In the genomic region with DNA sequence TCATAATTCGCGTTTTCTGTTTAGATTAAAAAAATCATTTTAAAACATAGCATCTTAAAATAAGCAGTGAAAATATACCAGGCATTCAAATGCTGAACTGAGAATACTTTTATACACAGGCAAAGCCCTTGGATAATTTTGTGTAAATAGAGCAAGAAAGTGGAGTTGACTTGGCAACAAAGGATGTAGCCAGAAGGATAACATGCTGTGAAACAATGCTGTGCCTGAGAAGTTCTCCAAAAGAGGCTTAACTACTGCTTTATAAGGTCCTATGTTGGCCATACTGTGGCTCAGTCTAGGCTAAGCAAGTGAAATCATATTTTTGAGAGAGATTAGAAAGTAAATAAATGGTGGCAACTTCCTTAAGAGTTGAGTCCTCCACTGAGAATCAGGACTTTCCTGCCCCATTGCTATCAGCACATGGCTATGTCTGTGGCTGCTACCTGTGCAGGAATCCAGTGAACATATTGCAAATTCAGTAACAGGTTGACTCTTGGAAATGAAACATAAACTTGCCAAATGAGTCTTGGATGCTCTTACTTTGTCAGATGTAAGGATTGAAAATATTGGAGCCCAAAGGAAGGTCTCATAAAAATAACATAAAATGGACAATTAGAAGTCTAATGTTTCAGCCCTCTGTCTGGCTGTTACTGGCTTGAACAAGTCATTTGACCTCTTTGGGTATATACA, we compare ENCODE assay signal across 29 cellular contexts.
"Had no signal": no experiment of that assay in that cellular context is flagged by ENCODE, and none has a peak within 500 bp of the region (broad histone marks: within the 10 kb centered on the region; RNA-seq: fewer than 3 reads in every experiment).

No MANE protein-coding gene starts in this region.

- ATAC-seq: left colon; left lung; lower lobe of right lung; natural killer cell; right lobe of liver; stimulated activated memory B cell treated with anti-CD40 and anti-IgM and Interleukin-4, amounts not matched to agents 10 μg/mL and 1 μg/mL and 100 μg/mL, for 72 hours; stimulated activated naive CD8-positive, alpha-beta T cell treated with anti-CD3 and anti-CD28 coated beads, Interleukin-15, amount 100 ng/mL, for 72 hours had no signal

- H3K9me3 ChIP-seq: left lung, lower lobe of right lung, right atrium auricular region, right lobe of liver, tibial nerve, uterus had no signal

- H3K27ac Mint-ChIP-seq: immature natural killer cell; mesothelial cell of epicardium; naive B cell; natural killer cell; nephron progenitor cell; progenitor cell of endocrine pancreas; stimulated activated memory B cell treated with anti-CD40 and anti-IgM and Interleukin-4, amounts not matched to agents 10 μg/mL and 1 μg/mL and 100 μg/mL, for 72 hours; stimulated activated naive CD8-positive, alpha-beta T cell treated with anti-CD3 and anti-CD28 coated beads, Interleukin-15, amount 100 ng/mL, for 72 hours; type B pancreatic cell had no signal

- H3K4me2 ChIP-seq: smooth muscle cell had no signal

- FAIRE-seq: islet of Langerhans, kidney had no signal

- H3K79me2 ChIP-seq: parathyroid adenoma had no signal

- H3K27ac ChIP-seq: left lung, lower lobe of right lung, parathyroid adenoma, right atrium auricular region, right lobe of liver, tibial nerve, uterus had no signal

- H3K4me3 Mint-ChIP-seq: immature natural killer cell; mesothelial cell of epicardium; naive B cell; natural killer cell; nephron progenitor cell; stimulated activated memory B cell treated with anti-CD40 and anti-IgM and Interleukin-4, amounts not matched to agents 10 μg/mL and 1 μg/mL and 100 μg/mL, for 72 hours; stimulated activated naive CD8-positive, alpha-beta T cell treated with anti-CD3 and anti-CD28 coated beads, Interleukin-15, amount 100 ng/mL, for 72 hours; type B pancreatic cell had no signal

- H3K27me3 Mint-ChIP-seq: naive B cell; progenitor cell of endocrine pancreas; stimulated activated memory B cell treated with anti-CD40 and anti-IgM and Interleukin-4, amounts not matched to agents 10 μg/mL and 1 μg/mL and 100 μg/mL, for 72 hours; stimulated activated naive CD8-positive, alpha-beta T cell treated with anti-CD3 and anti-CD28 coated beads, Interleukin-15, amount 100 ng/mL, for 72 hours had no signal

- H3K4me1 ChIP-seq: left lung, lower lobe of right lung, parathyroid adenoma, right atrium auricular region, right lobe of liver, tibial nerve, uterus had no signal

- H2AFZ ChIP-seq: parathyroid adenoma had no signal

- DNase-seq: hypothalamus; immature natural killer cell; kidney; left colon; left lung; lower lobe of right lung; mesendoderm; naive B cell; natural killer cell; nephron progenitor cell; nucleus accumbens; right lobe of liver; stimulated activated CD4-positive, alpha-beta T cell treated with anti-CD3 and anti-CD28 coated beads, Interleukin-1b, Interleukin-23, amount 100 ng/mL, for 48 hours; stimulated activated CD4-positive, alpha-beta T cell treated with anti-CD3 and anti-CD28 coated beads, Interleukin-2, amount 100 ng/mL, for 48 hours; stimulated activated CD4-positive, alpha-beta T cell treated with anti-CD3 and anti-CD28 coated beads, Interleukin-4, amount 100 ng/mL, for 4 hours; stimulated activated CD8-positive, alpha-beta memory T cell treated with anti-CD3 and anti-CD28 coated beads, Interleukin-4, amount 100 ng/mL, for 48 hours; stimulated activated naive CD4-positive, alpha-beta T cell treated with Interleukin-2 at 50 U/mL for 16 hours; stimulated activated naive CD8-positive, alpha-beta T cell treated with anti-CD3 and anti-CD28 coated beads, Interleukin-15, amount 100 ng/mL, for 72 hours; substantia nigra; uterus had no signal

- H3K27me3 ChIP-seq: left lung, right atrium auricular region, right lobe of liver, tibial nerve, uterus had no signal

- H3K9ac ChIP-seq: parathyroid adenoma had no signal

- H3K36me3 ChIP-seq: left lung, lower lobe of right lung, right atrium auricular region, right lobe of liver, tibial nerve, uterus had no signal

- H3K4me3 ChIP-seq: left lung, lower lobe of right lung, right atrium auricular region, right lobe of liver, smooth muscle cell, tibial nerve, uterus had no signal

- H3K9me3 Mint-ChIP-seq: mesothelial cell of epicardium, nephron progenitor cell, type B pancreatic cell had no signal

- H3K36me3 Mint-ChIP-seq: immature natural killer cell; mesothelial cell of epicardium; naive B cell; natural killer cell; stimulated activated memory B cell treated with anti-CD40 and anti-IgM and Interleukin-4, amounts not matched to agents 10 μg/mL and 1 μg/mL and 100 μg/mL, for 72 hours; type B pancreatic cell had no signal

- H3K4me1 Mint-ChIP-seq: immature natural killer cell; mesothelial cell of epicardium; naive B cell; natural killer cell; nephron progenitor cell; stimulated activated memory B cell treated with anti-CD40 and anti-IgM and Interleukin-4, amounts not matched to agents 10 μg/mL and 1 μg/mL and 100 μg/mL, for 72 hours; stimulated activated naive CD8-positive, alpha-beta T cell treated with anti-CD3 and anti-CD28 coated beads, Interleukin-15, amount 100 ng/mL, for 72 hours had no signal
